ENCODE assay signal across 1 cellular context in the genomic region with DNA sequence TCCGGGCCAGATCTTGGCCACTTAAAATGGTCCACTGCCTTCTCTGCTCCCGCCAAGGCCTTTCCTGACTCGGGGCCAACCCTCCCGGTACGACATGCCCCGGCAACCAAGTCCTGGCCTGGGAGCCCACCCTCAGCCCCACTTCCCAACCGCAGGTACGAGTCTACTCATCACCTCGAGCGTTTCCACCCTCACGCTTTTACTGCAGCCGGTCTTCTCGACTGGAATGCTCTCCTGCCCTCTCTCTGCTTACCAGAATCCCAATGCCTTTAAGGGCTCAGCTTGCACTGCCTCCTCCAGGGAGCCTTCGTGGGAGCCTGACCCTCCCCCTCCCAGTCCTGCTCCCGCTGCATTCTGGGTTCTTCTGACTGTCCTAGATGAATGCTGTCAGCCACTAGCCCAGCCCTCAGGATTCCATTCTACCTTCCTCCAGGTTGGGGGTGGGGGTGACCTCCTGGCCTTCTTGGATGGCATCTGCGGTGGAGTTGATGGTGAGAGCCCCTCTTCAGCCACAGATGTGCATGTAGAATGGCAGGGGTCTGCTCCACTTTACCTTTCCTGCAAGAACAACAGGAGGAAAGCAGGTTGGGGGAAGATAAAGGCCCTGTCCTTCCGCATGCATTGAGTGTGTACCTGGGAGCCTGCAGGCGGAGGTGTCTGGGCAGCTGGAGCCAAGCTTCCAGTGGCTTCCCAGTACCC.
TF ChIP-seq lines count a peak whose summit lies in the region.

No MANE protein-coding gene starts in this region.

TF ChIP-seq in HepG2, 621 proteins besides CTCF, POLR2A, EP300 and RAD21 (continued from another document and continues in another):
- TF ChIP-seq MIER3 (CRISPR knock-in tag; IDR thresholded peaks at IDR 0.05; ENCODE audit: borderline replicate concordance) (0 out of 2 replicates have a peak, but pooled peaks have one; percentile 43), JARID2 (CRISPR knock-in tag; IDR thresholded peaks at IDR 0.05; ENCODE audit: insufficient replicate concordance) (no peak), ZBTB1 (CRISPR knock-in tag; IDR thresholded peaks at IDR 0.05; ENCODE audit: borderline replicate concordance) (no peak), ZMYM3 (CRISPR knock-in tag; IDR thresholded peaks at IDR 0.05) (peak; percentile 78), POGZ (CRISPR knock-in tag; IDR thresholded peaks at IDR 0.05) (0 out of 2 replicates have a peak, but pooled peaks have one; percentile 38), ZNF570 (CRISPR knock-in tag; IDR thresholded peaks at IDR 0.05; ENCODE audit: borderline replicate concordance) (no peak), ZNF562 (CRISPR knock-in tag; IDR thresholded peaks at IDR 0.05; ENCODE audit: borderline replicate concordance) (no peak), RELA (CRISPR knock-in tag; IDR thresholded peaks at IDR 0.05) (no peak), ZNF510 (CRISPR knock-in tag; IDR thresholded peaks at IDR 0.05; ENCODE audit: low read depth) (no peak), YEATS2 (CRISPR knock-in tag; IDR thresholded peaks at IDR 0.05; ENCODE audit: borderline replicate concordance) (peak; percentile 74; the same call in 1 of the 2 replicates), NCOA5 (CRISPR knock-in tag; IDR thresholded peaks at IDR 0.05) (no peak), CCDC6 (CRISPR knock-in tag; IDR thresholded peaks at IDR 0.05) (no peak), PHF5A (CRISPR knock-in tag; IDR thresholded peaks at IDR 0.05; ENCODE audit: low read depth, unreplicated experiment) (no peak), SMARCE1 (IDR thresholded peaks at IDR 0.05; ENCODE audit: borderline replicate concordance) (no peak), ATF1 (CRISPR knock-in tag; IDR thresholded peaks at IDR 0.05) (no peak), RXRB (CRISPR knock-in tag; IDR thresholded peaks at IDR 0.05; ENCODE audit: borderline replicate concordance) (peak; percentile 35; the same call in 1 of the 2 replicates), ZNF530 (CRISPR knock-in tag; IDR thresholded peaks at IDR 0.05; ENCODE audit: low read depth) (no peak), ZNF292 (CRISPR knock-in tag; IDR thresholded peaks at IDR 0.05; ENCODE audit: borderline replicate concordance, low read depth) (no peak), NR2F6 (IDR thresholded peaks at IDR 0.05) (peak; percentile 54), NR2F6 (CRISPR knock-in tag; IDR thresholded peaks at IDR 0.05) (peak; percentile 51), ZNF598 (CRISPR knock-in tag; IDR thresholded peaks at IDR 0.05; ENCODE audit: borderline replicate concordance) (no peak), RARA (CRISPR knock-in tag; IDR thresholded peaks at IDR 0.05) (peak; percentile 9; the same call in 1 of the 2 replicates), TEAD3 (CRISPR knock-in tag; optimal IDR thresholded peaks at IDR 0.05; ENCODE audit: borderline replicate concordance) (peak; percentile 28), ZNF619 (CRISPR knock-in tag; IDR thresholded peaks at IDR 0.05) (peak; percentile 40; the same call in 1 of the 2 replicates), SMARCC2 (IDR thresholded peaks at IDR 0.05) (no peak), FOSL2 (CRISPR knock-in tag; IDR thresholded peaks at IDR 0.05) (no peak; the same call in none of the 2 replicates), HDAC6 (IDR thresholded peaks at IDR 0.05; ENCODE audit: low read depth, low read length) (no peak), ARHGAP35 (CRISPR knock-in tag; IDR thresholded peaks at IDR 0.05; ENCODE audit: borderline replicate concordance) (no peak; the same call in 1 of the 2 replicates), NR2F2 (IDR thresholded peaks at IDR 0.05; ENCODE audit: borderline replicate concordance, low read depth) (no peak), DNMT1 (CRISPR knock-in tag; IDR thresholded peaks at IDR 0.05) (no peak), SIN3A (IDR thresholded peaks at IDR 0.05; ENCODE audit: borderline replicate concordance, low read depth, low read length) (no peak), ZNF430 (CRISPR knock-in tag; IDR thresholded peaks at IDR 0.05) (0 out of 2 replicates have a peak, but pooled peaks have one; percentile 35), SRSF1 (optimal IDR thresholded peaks at IDR 0.05; ENCODE audit: low read depth, low read length) (peak; percentile 56), KAT8 (CRISPR knock-in tag; IDR thresholded peaks at IDR 0.05) (no peak), SALL1 (CRISPR knock-in tag; IDR thresholded peaks at IDR 0.05) (no peak; the same call in 1 of the 2 replicates), DMAP1 (CRISPR knock-in tag; IDR thresholded peaks at IDR 0.05) (peak; percentile 65), TAF1 (CRISPR knock-in tag; IDR thresholded peaks at IDR 0.05) (peak; percentile 58; the same call in 1 of the 2 replicates), ZNF331 (CRISPR knock-in tag; IDR thresholded peaks at IDR 0.05) (0 out of 2 replicates have a peak, but pooled peaks have one; percentile 54)
- TF ChIP-seq, protein P1, sequence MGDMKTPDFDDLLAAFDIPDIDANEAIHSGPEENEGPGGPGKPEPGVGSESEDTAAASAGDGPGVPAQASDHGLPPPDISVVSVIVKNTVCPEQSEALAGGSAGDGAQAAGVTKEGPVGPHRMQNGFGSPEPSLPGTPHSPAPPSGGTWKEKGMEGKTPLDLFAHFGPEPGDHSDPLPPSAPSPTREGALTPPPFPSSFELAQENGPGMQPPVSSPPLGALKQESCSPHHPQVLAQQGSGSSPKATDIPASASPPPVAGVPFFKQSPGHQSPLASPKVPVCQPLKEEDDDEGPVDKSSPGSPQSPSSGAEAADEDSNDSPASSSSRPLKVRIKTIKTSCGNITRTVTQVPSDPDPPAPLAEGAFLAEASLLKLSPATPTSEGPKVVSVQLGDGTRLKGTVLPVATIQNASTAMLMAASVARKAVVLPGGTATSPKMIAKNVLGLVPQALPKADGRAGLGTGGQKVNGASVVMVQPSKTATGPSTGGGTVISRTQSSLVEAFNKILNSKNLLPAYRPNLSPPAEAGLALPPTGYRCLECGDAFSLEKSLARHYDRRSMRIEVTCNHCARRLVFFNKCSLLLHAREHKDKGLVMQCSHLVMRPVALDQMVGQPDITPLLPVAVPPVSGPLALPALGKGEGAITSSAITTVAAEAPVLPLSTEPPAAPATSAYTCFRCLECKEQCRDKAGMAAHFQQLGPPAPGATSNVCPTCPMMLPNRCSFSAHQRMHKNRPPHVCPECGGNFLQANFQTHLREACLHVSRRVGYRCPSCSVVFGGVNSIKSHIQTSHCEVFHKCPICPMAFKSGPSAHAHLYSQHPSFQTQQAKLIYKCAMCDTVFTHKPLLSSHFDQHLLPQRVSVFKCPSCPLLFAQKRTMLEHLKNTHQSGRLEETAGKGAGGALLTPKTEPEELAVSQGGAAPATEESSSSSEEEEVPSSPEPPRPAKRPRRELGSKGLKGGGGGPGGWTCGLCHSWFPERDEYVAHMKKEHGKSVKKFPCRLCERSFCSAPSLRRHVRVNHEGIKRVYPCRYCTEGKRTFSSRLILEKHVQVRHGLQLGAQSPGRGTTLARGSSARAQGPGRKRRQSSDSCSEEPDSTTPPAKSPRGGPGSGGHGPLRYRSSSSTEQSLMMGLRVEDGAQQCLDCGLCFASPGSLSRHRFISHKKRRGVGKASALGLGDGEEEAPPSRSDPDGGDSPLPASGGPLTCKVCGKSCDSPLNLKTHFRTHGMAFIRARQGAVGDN (CRISPR knock-in tag; IDR thresholded peaks at IDR 0.05): peak; percentile 72
- TF ChIP-seq, protein P2, sequence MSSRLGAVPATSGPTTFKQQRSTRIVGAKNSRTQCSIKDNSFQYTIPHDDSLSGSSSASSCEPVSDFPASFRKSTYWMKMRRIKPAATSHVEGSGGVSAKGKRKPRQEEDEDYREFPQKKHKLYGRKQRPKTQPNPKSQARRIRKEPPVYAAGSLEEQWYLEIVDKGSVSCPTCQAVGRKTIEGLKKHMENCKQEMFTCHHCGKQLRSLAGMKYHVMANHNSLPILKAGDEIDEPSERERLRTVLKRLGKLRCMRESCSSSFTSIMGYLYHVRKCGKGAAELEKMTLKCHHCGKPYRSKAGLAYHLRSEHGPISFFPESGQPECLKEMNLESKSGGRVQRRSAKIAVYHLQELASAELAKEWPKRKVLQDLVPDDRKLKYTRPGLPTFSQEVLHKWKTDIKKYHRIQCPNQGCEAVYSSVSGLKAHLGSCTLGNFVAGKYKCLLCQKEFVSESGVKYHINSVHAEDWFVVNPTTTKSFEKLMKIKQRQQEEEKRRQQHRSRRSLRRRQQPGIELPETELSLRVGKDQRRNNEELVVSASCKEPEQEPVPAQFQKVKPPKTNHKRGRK (CRISPR knock-in tag; IDR thresholded peaks at IDR 0.05): no peak
- TF ChIP-seq, protein P3, sequence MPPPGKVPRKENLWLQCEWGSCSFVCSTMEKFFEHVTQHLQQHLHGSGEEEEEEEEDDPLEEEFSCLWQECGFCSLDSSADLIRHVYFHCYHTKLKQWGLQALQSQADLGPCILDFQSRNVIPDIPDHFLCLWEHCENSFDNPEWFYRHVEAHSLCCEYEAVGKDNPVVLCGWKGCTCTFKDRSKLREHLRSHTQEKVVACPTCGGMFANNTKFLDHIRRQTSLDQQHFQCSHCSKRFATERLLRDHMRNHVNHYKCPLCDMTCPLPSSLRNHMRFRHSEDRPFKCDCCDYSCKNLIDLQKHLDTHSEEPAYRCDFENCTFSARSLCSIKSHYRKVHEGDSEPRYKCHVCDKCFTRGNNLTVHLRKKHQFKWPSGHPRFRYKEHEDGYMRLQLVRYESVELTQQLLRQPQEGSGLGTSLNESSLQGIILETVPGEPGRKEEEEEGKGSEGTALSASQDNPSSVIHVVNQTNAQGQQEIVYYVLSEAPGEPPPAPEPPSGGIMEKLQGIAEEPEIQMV (CRISPR knock-in tag; IDR thresholded peaks at IDR 0.05; ENCODE audit: low read depth): no peak
- TF ChIP-seq, protein P4, sequence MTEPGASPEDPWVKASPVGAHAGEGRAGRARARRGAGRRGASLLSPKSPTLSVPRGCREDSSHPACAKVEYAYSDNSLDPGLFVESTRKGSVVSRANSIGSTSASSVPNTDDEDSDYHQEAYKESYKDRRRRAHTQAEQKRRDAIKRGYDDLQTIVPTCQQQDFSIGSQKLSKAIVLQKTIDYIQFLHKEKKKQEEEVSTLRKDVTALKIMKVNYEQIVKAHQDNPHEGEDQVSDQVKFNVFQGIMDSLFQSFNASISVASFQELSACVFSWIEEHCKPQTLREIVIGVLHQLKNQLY (CRISPR knock-in tag; IDR thresholded peaks at IDR 0.05): no peak
- TF ChIP-seq, protein P5, sequence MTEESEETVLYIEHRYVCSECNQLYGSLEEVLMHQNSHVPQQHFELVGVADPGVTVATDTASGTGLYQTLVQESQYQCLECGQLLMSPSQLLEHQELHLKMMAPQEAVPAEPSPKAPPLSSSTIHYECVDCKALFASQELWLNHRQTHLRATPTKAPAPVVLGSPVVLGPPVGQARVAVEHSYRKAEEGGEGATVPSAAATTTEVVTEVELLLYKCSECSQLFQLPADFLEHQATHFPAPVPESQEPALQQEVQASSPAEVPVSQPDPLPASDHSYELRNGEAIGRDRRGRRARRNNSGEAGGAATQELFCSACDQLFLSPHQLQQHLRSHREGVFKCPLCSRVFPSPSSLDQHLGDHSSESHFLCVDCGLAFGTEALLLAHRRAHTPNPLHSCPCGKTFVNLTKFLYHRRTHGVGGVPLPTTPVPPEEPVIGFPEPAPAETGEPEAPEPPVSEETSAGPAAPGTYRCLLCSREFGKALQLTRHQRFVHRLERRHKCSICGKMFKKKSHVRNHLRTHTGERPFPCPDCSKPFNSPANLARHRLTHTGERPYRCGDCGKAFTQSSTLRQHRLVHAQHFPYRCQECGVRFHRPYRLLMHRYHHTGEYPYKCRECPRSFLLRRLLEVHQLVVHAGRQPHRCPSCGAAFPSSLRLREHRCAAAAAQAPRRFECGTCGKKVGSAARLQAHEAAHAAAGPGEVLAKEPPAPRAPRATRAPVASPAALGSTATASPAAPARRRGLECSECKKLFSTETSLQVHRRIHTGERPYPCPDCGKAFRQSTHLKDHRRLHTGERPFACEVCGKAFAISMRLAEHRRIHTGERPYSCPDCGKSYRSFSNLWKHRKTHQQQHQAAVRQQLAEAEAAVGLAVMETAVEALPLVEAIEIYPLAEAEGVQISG (CRISPR knock-in tag; IDR thresholded peaks at IDR 0.05): peak; percentile 44; the same call in 1 of the 2 replicates
- TF ChIP-seq, protein P6, sequence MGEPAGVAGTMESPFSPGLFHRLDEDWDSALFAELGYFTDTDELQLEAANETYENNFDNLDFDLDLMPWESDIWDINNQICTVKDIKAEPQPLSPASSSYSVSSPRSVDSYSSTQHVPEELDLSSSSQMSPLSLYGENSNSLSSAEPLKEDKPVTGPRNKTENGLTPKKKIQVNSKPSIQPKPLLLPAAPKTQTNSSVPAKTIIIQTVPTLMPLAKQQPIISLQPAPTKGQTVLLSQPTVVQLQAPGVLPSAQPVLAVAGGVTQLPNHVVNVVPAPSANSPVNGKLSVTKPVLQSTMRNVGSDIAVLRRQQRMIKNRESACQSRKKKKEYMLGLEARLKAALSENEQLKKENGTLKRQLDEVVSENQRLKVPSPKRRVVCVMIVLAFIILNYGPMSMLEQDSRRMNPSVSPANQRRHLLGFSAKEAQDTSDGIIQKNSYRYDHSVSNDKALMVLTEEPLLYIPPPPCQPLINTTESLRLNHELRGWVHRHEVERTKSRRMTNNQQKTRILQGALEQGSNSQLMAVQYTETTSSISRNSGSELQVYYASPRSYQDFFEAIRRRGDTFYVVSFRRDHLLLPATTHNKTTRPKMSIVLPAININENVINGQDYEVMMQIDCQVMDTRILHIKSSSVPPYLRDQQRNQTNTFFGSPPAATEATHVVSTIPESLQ (CRISPR knock-in tag; conservative IDR thresholded peaks at IDR 0.05): no peak
- TF ChIP-seq, protein P7, sequence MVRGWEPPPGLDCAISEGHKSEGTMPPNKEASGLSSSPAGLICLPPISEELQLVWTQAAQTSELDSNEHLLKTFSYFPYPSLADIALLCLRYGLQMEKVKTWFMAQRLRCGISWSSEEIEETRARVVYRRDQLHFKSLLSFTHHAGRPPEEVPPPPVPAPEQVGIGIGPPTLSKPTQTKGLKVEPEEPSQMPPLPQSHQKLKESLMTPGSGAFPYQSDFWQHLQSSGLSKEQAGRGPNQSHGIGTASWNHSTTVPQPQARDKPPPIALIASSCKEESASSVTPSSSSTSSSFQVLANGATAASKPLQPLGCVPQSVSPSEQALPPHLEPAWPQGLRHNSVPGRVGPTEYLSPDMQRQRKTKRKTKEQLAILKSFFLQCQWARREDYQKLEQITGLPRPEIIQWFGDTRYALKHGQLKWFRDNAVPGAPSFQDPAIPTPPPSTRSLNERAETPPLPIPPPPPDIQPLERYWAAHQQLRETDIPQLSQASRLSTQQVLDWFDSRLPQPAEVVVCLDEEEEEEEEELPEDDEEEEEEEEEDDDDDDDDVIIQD (CRISPR knock-in tag; IDR thresholded peaks at IDR 0.05; ENCODE audit: low read depth): no peak
- TF ChIP-seq, protein P8, sequence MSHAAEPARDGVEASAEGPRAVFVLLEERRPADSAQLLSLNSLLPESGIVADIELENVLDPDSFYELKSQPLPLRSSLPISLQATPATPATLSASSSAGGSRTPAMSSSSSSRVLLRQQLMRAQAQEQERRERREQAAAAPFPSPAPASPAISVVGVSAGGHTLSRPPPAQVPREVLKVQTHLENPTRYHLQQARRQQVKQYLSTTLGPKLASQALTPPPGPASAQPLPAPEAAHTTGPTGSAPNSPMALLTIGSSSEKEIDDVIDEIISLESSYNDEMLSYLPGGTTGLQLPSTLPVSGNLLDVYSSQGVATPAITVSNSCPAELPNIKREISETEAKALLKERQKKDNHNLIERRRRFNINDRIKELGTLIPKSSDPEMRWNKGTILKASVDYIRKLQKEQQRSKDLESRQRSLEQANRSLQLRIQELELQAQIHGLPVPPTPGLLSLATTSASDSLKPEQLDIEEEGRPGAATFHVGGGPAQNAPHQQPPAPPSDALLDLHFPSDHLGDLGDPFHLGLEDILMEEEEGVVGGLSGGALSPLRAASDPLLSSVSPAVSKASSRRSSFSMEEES (CRISPR knock-in tag; IDR thresholded peaks at IDR 0.05): no peak
